Comparison of ENCODE assay signal across 1 cellular context in the genomic region with DNA sequence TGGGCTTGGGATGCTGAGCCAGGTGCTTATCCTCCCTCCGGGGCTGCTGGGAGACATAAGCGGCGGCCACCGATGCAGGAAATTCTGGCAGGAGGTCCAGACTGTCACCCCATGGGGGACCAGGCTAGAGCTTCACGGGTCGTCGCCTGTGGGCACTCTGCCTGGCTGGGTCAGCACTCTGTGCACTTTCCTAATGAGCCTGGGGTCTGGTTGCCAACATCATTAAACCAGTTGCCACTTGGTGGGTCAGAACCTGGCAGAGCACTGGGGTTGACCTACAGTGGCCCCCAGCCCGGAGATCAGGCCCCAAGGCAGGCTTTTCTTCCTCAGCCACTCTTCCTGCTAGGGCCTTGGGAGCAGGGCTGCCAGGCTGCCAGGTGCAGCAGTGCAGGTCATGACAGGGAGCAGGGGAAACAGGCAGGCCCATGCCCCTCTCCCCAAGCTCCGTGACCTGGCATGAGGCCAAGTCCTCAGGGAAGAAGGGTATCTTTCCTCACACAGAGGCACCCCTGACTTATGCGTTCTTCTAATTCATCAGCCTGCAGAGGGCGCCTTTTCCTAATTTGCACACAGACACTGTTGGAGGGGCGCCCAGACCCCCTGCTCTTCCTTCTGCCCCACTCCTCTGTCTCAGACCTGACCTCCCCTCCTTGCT.
TF ChIP-seq lines count a peak whose summit lies in the region.

No MANE protein-coding gene starts in this region.

TF ChIP-seq in H1, 55 proteins besides CTCF, POLR2A, EP300 and RAD21 (continued from another document):
- peak; percentile 16; the same call in 1 of the 2 replicates for TF ChIP-seq GABPA (IDR thresholded peaks at IDR 0.05; ENCODE audit: borderline replicate concordance, insufficient read depth, low read length)
- no peak for TF ChIP-seq NRF1 (IDR thresholded peaks at IDR 0.05; ENCODE audit: low read depth, low read length)
- TF ChIP-seq BCL11A (IDR thresholded peaks at IDR 0.05; ENCODE audit: low read depth in 2 of 2, low read length in 2 of 2): no peak
- TF ChIP-seq SP4 (IDR thresholded peaks at IDR 0.05; ENCODE audit: low read length): peak; percentile 48; the same call in 1 of the 2 replicates
- no peak for TF ChIP-seq TBP (IDR thresholded peaks at IDR 0.05; ENCODE audit: low read depth, low read length)
- no peak for TF ChIP-seq HDAC6 (IDR thresholded peaks at IDR 0.05; ENCODE audit: low read depth, low read length)
- TF ChIP-seq KDM5A (IDR thresholded peaks at IDR 0.05; ENCODE audit: low read length): no peak
- TF ChIP-seq SIN3A (conservative IDR thresholded peaks at IDR 0.05 in 1 of 2, IDR thresholded peaks at IDR 0.05 in 1 of 2; ENCODE audit: low read depth in 1 of 2, low read length in 2 of 2): no peak
- no peak for TF ChIP-seq CREB1 (IDR thresholded peaks at IDR 0.05)
- no peak for TF ChIP-seq SIX5 (IDR thresholded peaks at IDR 0.05; ENCODE audit: low read depth, low read length)
- no peak for TF ChIP-seq TAF7 (optimal IDR thresholded peaks at IDR 0.05; ENCODE audit: borderline replicate concordance, low read depth, low read length)
- TF ChIP-seq CHD1 (IDR thresholded peaks at IDR 0.05; ENCODE audit: low read depth, low read length): no peak
- no peak for TF ChIP-seq ATF3 (IDR thresholded peaks at IDR 0.05; ENCODE audit: insufficient read depth, low read depth, low read length)
- no peak for TF ChIP-seq ATF2 (IDR thresholded peaks at IDR 0.05; ENCODE audit: low read length)
TF ChIP-seq in H1: peak in this region for 2.
